1 cellular context compared by ENCODE assay signal in genomic region chr18:9038277-9038871, GRCh38.
TF ChIP-seq lines count a peak whose summit lies in the region.

No MANE protein-coding gene starts in this region.

TF ChIP-seq in GM23338, 12 proteins besides CTCF, POLR2A, EP300 and RAD21 (continued from another document):
- TF ChIP-seq, protein P1, sequence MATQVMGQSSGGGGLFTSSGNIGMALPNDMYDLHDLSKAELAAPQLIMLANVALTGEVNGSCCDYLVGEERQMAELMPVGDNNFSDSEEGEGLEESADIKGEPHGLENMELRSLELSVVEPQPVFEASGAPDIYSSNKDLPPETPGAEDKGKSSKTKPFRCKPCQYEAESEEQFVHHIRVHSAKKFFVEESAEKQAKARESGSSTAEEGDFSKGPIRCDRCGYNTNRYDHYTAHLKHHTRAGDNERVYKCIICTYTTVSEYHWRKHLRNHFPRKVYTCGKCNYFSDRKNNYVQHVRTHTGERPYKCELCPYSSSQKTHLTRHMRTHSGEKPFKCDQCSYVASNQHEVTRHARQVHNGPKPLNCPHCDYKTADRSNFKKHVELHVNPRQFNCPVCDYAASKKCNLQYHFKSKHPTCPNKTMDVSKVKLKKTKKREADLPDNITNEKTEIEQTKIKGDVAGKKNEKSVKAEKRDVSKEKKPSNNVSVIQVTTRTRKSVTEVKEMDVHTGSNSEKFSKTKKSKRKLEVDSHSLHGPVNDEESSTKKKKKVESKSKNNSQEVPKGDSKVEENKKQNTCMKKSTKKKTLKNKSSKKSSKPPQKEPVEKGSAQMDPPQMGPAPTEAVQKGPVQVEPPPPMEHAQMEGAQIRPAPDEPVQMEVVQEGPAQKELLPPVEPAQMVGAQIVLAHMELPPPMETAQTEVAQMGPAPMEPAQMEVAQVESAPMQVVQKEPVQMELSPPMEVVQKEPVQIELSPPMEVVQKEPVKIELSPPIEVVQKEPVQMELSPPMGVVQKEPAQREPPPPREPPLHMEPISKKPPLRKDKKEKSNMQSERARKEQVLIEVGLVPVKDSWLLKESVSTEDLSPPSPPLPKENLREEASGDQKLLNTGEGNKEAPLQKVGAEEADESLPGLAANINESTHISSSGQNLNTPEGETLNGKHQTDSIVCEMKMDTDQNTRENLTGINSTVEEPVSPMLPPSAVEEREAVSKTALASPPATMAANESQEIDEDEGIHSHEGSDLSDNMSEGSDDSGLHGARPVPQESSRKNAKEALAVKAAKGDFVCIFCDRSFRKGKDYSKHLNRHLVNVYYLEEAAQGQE (IDR thresholded peaks at IDR 0.05; ENCODE audit: unreplicated experiment), result no peak
- no peak for TF ChIP-seq STAT1 (IDR thresholded peaks at IDR 0.05; ENCODE audit: unreplicated experiment)
- TF ChIP-seq POLR2AphosphoS5 (IDR thresholded peaks at IDR 0.05; ENCODE audit: low read depth), result no peak
- TF ChIP-seq EZH2 (IDR thresholded peaks at IDR 0.05; ENCODE audit: low read depth, unreplicated experiment), result no peak
- TF ChIP-seq ZNF114 (CRISPR knock-in tag; IDR thresholded peaks at IDR 0.05), result no peak
- no peak for TF ChIP-seq ZNF331 (CRISPR knock-in tag; IDR thresholded peaks at IDR 0.05; ENCODE audit: low read depth)
- TF ChIP-seq, protein P2, sequence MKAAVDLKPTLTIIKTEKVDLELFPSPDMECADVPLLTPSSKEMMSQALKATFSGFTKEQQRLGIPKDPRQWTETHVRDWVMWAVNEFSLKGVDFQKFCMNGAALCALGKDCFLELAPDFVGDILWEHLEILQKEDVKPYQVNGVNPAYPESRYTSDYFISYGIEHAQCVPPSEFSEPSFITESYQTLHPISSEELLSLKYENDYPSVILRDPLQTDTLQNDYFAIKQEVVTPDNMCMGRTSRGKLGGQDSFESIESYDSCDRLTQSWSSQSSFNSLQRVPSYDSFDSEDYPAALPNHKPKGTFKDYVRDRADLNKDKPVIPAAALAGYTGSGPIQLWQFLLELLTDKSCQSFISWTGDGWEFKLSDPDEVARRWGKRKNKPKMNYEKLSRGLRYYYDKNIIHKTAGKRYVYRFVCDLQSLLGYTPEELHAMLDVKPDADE (IDR thresholded peaks at IDR 0.05), result no peak
- TF ChIP-seq EZH2phosphoT487 (IDR thresholded peaks at IDR 0.05; ENCODE audit: unreplicated experiment), result no peak
- TF ChIP-seq NANOG (IDR thresholded peaks at IDR 0.05; ENCODE audit: borderline replicate concordance), result no peak
- no peak for TF ChIP-seq JUNB (IDR thresholded peaks at IDR 0.05; ENCODE audit: unreplicated experiment)
